Comparison of ENCODE assay signal across 11 cellular contexts in genomic region chr11:9738126-9738525, GRCh38.
A peak's percentile ranks its signal among the peaks of the same experiment; 100 is the strongest.
DNase-seq lines count a peak whose midpoint lies in the region; ATAC-seq, FAIRE-seq and TF ChIP-seq lines count a peak whose summit lies in the region.
"Had no signal": no experiment of that assay in that cellular context is flagged by ENCODE, and none has a peak within 500 bp of the region (broad histone marks: within the 10 kb centered on the region; RNA-seq: fewer than 3 reads in every experiment).

No MANE protein-coding gene starts in this region.

- peak; percentile 52 for ATAC-seq in stimulated activated memory B cell treated with anti-CD40 and anti-IgM and Interleukin-4, amounts not matched to agents 10 μg/mL and 1 μg/mL and 100 μg/mL, for 72 hours
- no peak for ATAC-seq in GM19395 (IDR thresholded peaks at IDR 0.05; ENCODE audit: unreplicated experiment)

- TF ChIP-seq POLR2A in Peyer's patch (IDR thresholded peaks at IDR 0.05) = no peak

- H3K9me3 ChIP-seq in Peyer's patch = no peaks in the 10 kb centered on the region
- H3K9me3 ChIP-seq: esophagus muscularis mucosa had no signal

- peak overlapping the region; percentile 71 for H3K4me3 Mint-ChIP-seq in stimulated activated memory B cell treated with anti-CD40 and anti-IgM and Interleukin-4, amounts not matched to agents 10 μg/mL and 1 μg/mL and 100 μg/mL, for 72 hours
- H3K4me3 Mint-ChIP-seq: activated naive CD4-positive, alpha-beta T cell treated with anti-CD3 and anti-CD28 coated beads, Interleukin-2, amount 50 U/mL, for 24 hours; central memory CD8-positive, alpha-beta T cell had no signal

- no peaks in the 10 kb centered on the region for H3K27me3 Mint-ChIP-seq in stimulated activated memory B cell treated with anti-CD40 and anti-IgM and Interleukin-4, amounts not matched to agents 10 μg/mL and 1 μg/mL and 100 μg/mL, for 72 hours
- H3K27me3 Mint-ChIP-seq: activated naive CD4-positive, alpha-beta T cell treated with anti-CD3 and anti-CD28 coated beads, Interleukin-2, amount 50 U/mL, for 24 hours; central memory CD8-positive, alpha-beta T cell had no signal

- H3K9me3 Mint-ChIP-seq in stimulated activated memory B cell treated with anti-CD40 and anti-IgM and Interleukin-4, amounts not matched to agents 10 μg/mL and 1 μg/mL and 100 μg/mL, for 72 hours = no peaks in the 10 kb centered on the region

- H3K4me1 ChIP-seq in Peyer's patch = peaks cover 0 to 13% (median 6%) of the 10 kb centered on the region in 4 donors
- H3K4me1 ChIP-seq: esophagus muscularis mucosa had no signal

- H3K36me3 Mint-ChIP-seq in stimulated activated memory B cell treated with anti-CD40 and anti-IgM and Interleukin-4, amounts not matched to agents 10 μg/mL and 1 μg/mL and 100 μg/mL, for 72 hours = peaks cover 75% of the 10 kb centered on the region

- FAIRE-seq in GM18507 (lab: Jason Lieb, UNC) = peak; percentile 69

- H3K36me3 ChIP-seq in Peyer's patch = peaks cover 0 to 30% (median 0%) of the 10 kb centered on the region in 3 donors

- peaks cover 74% of the 10 kb centered on the region for H3K4me1 Mint-ChIP-seq in stimulated activated memory B cell treated with anti-CD40 and anti-IgM and Interleukin-4, amounts not matched to agents 10 μg/mL and 1 μg/mL and 100 μg/mL, for 72 hours
- H3K4me1 Mint-ChIP-seq: activated naive CD4-positive, alpha-beta T cell treated with anti-CD3 and anti-CD28 coated beads, Interleukin-2, amount 50 U/mL, for 24 hours; central memory CD8-positive, alpha-beta T cell had no signal

- no peak for TF ChIP-seq CTCF in Peyer's patch (IDR thresholded peaks at IDR 0.05)

- DNase-seq in GM18507 (ENCODE audit: extremely low spot score, insufficient read length, low read depth) (no peak), Peyer's patch (peak in 2 of 3 donors; percentile 56 to 66), left kidney (ENCODE audit: low read depth, low spot score) (peak; percentile 40), NCI-H1417 treated with DMSO at 0.1 percent for 48 hours (lab: John Stamatoyannopoulos, UW) (no peak), SKM-1 (lab: John Stamatoyannopoulos, UW; ENCODE audit: unreplicated experiment) (no peak)
- DNase-seq: HCEC 1CT had no signal

- H3K4me3 ChIP-seq in Peyer's patch = no peak overlapping the region
- H3K4me3 ChIP-seq: esophagus muscularis mucosa had no signal

- peak overlapping the region in 2 of 4 donors; percentile 34 to 75 for H3K27ac ChIP-seq in Peyer's patch

- peak overlapping the region; percentile 90 for H3K27ac Mint-ChIP-seq in stimulated activated memory B cell treated with anti-CD40 and anti-IgM and Interleukin-4, amounts not matched to agents 10 μg/mL and 1 μg/mL and 100 μg/mL, for 72 hours
- H3K27ac Mint-ChIP-seq: activated naive CD4-positive, alpha-beta T cell treated with anti-CD3 and anti-CD28 coated beads, Interleukin-2, amount 50 U/mL, for 24 hours had no signal

- no peaks in the 10 kb centered on the region for H3K27me3 ChIP-seq in Peyer's patch
- H3K27me3 ChIP-seq: esophagus muscularis mucosa had no signal

Comparison
In these comparisons a context has a peak if more than half of its experiments do, and no peak if none do; other contexts are left out.
1. DNase-seq: peak in Peyer's patch (2 of 3) and left kidney (single experiment); none in GM18507 (single experiment), NCI-H1417 treated with DMSO at 0.1 percent for 48 hours (single experiment) and SKM-1 (single experiment).